In the genomic region with DNA sequence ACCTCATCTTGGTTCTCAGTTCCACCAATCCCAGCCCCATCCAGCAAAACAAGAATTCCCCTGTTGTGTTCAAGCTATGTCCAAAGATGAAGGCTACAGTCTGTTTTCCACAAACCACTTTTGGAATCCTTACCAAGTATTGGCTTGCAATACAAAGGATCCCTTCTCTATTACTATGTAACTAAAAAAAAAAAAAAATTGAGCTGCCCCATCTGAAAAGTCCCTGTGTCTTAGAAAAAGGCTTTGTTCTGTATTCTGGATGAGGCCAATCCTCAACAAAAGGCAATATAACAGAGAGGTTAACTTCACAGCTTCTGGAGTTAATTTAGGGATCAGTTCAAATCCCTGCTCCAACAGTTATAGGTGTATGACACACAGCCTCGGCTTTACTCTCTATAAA, we compare ENCODE assay signal across 1 cellular context.
TF ChIP-seq lines count a peak whose summit lies in the region.

No MANE protein-coding gene starts in this region.

TF ChIP-seq in HepG2, 621 proteins besides CTCF, POLR2A, EP300 and RAD21 (continued from another document):
- TF ChIP-seq, protein P1, sequence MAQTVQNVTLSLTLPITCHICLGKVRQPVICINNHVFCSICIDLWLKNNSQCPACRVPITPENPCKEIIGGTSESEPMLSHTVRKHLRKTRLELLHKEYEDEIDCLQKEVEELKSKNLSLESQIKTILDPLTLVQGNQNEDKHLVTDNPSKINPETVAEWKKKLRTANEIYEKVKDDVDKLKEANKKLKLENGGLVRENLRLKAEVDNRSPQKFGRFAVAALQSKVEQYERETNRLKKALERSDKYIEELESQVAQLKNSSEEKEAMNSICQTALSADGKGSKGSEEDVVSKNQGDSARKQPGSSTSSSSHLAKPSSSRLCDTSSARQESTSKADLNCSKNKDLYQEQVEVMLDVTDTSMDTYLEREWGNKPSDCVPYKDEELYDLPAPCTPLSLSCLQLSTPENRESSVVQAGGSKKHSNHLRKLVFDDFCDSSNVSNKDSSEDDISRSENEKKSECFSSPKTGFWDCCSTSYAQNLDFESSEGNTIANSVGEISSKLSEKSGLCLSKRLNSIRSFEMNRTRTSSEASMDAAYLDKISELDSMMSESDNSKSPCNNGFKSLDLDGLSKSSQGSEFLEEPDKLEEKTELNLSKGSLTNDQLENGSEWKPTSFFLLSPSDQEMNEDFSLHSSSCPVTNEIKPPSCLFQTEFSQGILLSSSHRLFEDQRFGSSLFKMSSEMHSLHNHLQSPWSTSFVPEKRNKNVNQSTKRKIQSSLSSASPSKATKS (CRISPR knock-in tag; IDR thresholded peaks at IDR 0.05) = no peak
TF ChIP-seq in HepG2: peak in this region for 2.
